8 cellular contexts compared by ENCODE assay signal in genomic region chr19:39342647-39343305, GRCh38. TPM values are rescaled to one million over a fixed set of nuclear protein-coding genes. Genes with fewer than 3 reads are reported as not detected.
A peak's percentile ranks its signal among the peaks of the same experiment; 100 is the strongest.
DNase-seq lines count a peak whose midpoint lies in the region; ATAC-seq lines count a peak whose summit lies in the region.

No MANE protein-coding gene starts in this region.

- CTCF ChIA-PET in activated naive CD4-positive, alpha-beta T cell treated with anti-CD3 and anti-CD28 coated beads for 36 hours (lab: Charles Lee): interaction anchor here (1.2 kb wide), 1 partner anchor 49 kb away, joined by 3 read pairs; the partner anchor contains the start of genes MED29 and PAF1

- WGBS in right cardiac atrium: 2% methylated on average over 51 of the region's 51 CpGs

- peak overlapping the region; percentile 83 for H3K27ac ChIP-seq in right cardiac atrium (ENCODE audit: low read length)

- H3K27ac Mint-ChIP-seq in activated naive CD4-positive, alpha-beta T cell treated with anti-CD3 and anti-CD28 coated beads for 36 hours: peak overlapping the region; percentile 42
- H3K27ac Mint-ChIP-seq in activated T-helper 17 cell treated with anti-CD3 and anti-CD28 coated beads, Interleukin-2, amount 50 U/mL, for 72 hours: peak overlapping the region; percentile 73

- H3K4me1 Mint-ChIP-seq in activated naive CD4-positive, alpha-beta T cell treated with anti-CD3 and anti-CD28 coated beads for 36 hours (ENCODE audit: low read depth): peaks cover 65% of the 10 kb centered on the region
- peaks cover 50% of the 10 kb centered on the region for H3K4me1 Mint-ChIP-seq in activated T-helper 17 cell treated with anti-CD3 and anti-CD28 coated beads, Interleukin-2, amount 50 U/mL, for 72 hours

- DNase-seq in activated naive CD4-positive, alpha-beta T cell treated with anti-CD3 and anti-CD28 coated beads for 36 hours: no peak
- no peak for DNase-seq in activated naive CD4-positive, alpha-beta T cell treated with Interleukin-2 at 50 U/mL for 16 hours
- peak; percentile 42 to 70 (median 69) for DNase-seq in right cardiac atrium
- no peak for DNase-seq in skeletal muscle cell (ENCODE audit: low read depth)

- H3K4me3 ChIP-seq in right cardiac atrium (ENCODE audit: low read length) (peak overlapping the region; percentile 98), skeletal muscle cell (ENCODE audit: low read depth, low read length) (peak overlapping the region; percentile 96)

- no peaks in the 10 kb centered on the region for H3K27me3 ChIP-seq in right cardiac atrium (ENCODE audit: control insufficient read depth, insufficient read depth)

- peaks cover 15% of the 10 kb centered on the region for H3K4me1 ChIP-seq in right cardiac atrium (ENCODE audit: control insufficient read depth, insufficient read depth, low read length)

- no peaks in the 10 kb centered on the region for H3K9me3 ChIP-seq in right cardiac atrium (ENCODE audit: control insufficient read depth, low read length)

- no peaks in the 10 kb centered on the region for H3K9me3 Mint-ChIP-seq in activated naive CD4-positive, alpha-beta T cell treated with anti-CD3 and anti-CD28 coated beads for 36 hours
- no peaks in the 10 kb centered on the region for H3K9me3 Mint-ChIP-seq in activated T-helper 17 cell treated with anti-CD3 and anti-CD28 coated beads, Interleukin-2, amount 50 U/mL, for 72 hours

- H3K27me3 Mint-ChIP-seq in activated naive CD4-positive, alpha-beta T cell treated with anti-CD3 and anti-CD28 coated beads for 36 hours (ENCODE audit: low read depth): no peaks in the 10 kb centered on the region
- no peaks in the 10 kb centered on the region for H3K27me3 Mint-ChIP-seq in activated T-helper 17 cell treated with anti-CD3 and anti-CD28 coated beads, Interleukin-2, amount 50 U/mL, for 72 hours

- ATAC-seq in activated T-helper 17 cell treated with anti-CD3 and anti-CD28 coated beads, Interleukin-2, amount 50 U/mL, for 72 hours (replicated peaks): no peak
- ATAC-seq in right cardiac atrium (no peak), GM21619 (IDR thresholded peaks at IDR 0.05; ENCODE audit: unreplicated experiment) (no peak), HG03095 (IDR thresholded peaks at IDR 0.05; ENCODE audit: unreplicated experiment) (no peak), GM21526 (IDR thresholded peaks at IDR 0.05; ENCODE audit: low FRiP score, unreplicated experiment) (no peak)

- no peaks in the 10 kb centered on the region for H3K36me3 Mint-ChIP-seq in activated naive CD4-positive, alpha-beta T cell treated with anti-CD3 and anti-CD28 coated beads for 36 hours (ENCODE audit: low read depth)
- H3K36me3 Mint-ChIP-seq in activated T-helper 17 cell treated with anti-CD3 and anti-CD28 coated beads, Interleukin-2, amount 50 U/mL, for 72 hours (ENCODE audit: low read depth): peaks cover 59% of the 10 kb centered on the region

- intact Hi-C loops in activated naive CD4-positive, alpha-beta T cell treated with anti-CD3 and anti-CD28 coated beads for 36 hours (cut with micrococcal nuclease): loop anchor here (1.0 to 2.0 kb wide), 3 partner anchors 9 to 94 kb away; partner anchors contain the start of gene PLEKHG2
- intact Hi-C loops in right cardiac atrium (cut with DNase I): no loop called here

- peak overlapping the region; percentile 77 for H3K4me3 Mint-ChIP-seq in activated naive CD4-positive, alpha-beta T cell treated with anti-CD3 and anti-CD28 coated beads for 36 hours
- peak overlapping the region; percentile 78 for H3K4me3 Mint-ChIP-seq in activated T-helper 17 cell treated with anti-CD3 and anti-CD28 coated beads, Interleukin-2, amount 50 U/mL, for 72 hours

RNA-seq across cellular contexts. Expression of gene SAMD4B, which starts 0.6 kb away (rescaled TPM):
- total RNA-seq in activated naive CD4-positive, alpha-beta T cell treated with anti-CD3 and anti-CD28 coated beads for 36 hours: 10 to 100 TPM; 33.0 to 35.8 TPM
- total RNA-seq in activated T-helper 17 cell treated with anti-CD3 and anti-CD28 coated beads, Interleukin-2, amount 50 U/mL, for 72 hours: 10 to 100 TPM; 52.8 to 75.1 TPM
- total RNA-seq in right cardiac atrium: 10 to 100 TPM; 43.2 to 85.3 (median 55.1) TPM
- 71.5 TPM for polyA plus RNA-seq in right cardiac atrium

RNA-seq across cellular contexts. Expression of gene GMFG, which starts 6.9 kb away (rescaled TPM):
- total RNA-seq in activated naive CD4-positive, alpha-beta T cell treated with anti-CD3 and anti-CD28 coated beads for 36 hours: 100 to 1,000 TPM; 331 to 332 TPM
- total RNA-seq in activated T-helper 17 cell treated with anti-CD3 and anti-CD28 coated beads, Interleukin-2, amount 50 U/mL, for 72 hours: 100 to 1,000 TPM; 330 to 351 TPM
- 10 to 100 TPM; 14.4 to 20.4 (median 17.9) TPM for total RNA-seq in right cardiac atrium
- polyA plus RNA-seq in right cardiac atrium: 20.2 TPM

RNA-seq across cellular contexts. Expression of gene LRFN1, which starts 22.1 kb away (rescaled TPM):
- 1 to 10 TPM; 5.0 to 5.3 TPM for total RNA-seq in activated naive CD4-positive, alpha-beta T cell treated with anti-CD3 and anti-CD28 coated beads for 36 hours
- 1 to 10 TPM; 3.7 to 10.0 TPM for total RNA-seq in activated T-helper 17 cell treated with anti-CD3 and anti-CD28 coated beads, Interleukin-2, amount 50 U/mL, for 72 hours
- total RNA-seq in right cardiac atrium: under 1 TPM; 0.33 to 0.96 (median 0.86) TPM
- polyA plus RNA-seq in right cardiac atrium: 0.63 TPM

RNA-seq across cellular contexts. Expression of gene IFNL1, which starts 46.6 kb away (rescaled TPM):
- total RNA-seq in activated naive CD4-positive, alpha-beta T cell treated with anti-CD3 and anti-CD28 coated beads for 36 hours: 1 to 10 TPM in 1 of 2 experiments, under 1 TPM in 1; 0.91 to 1.0 TPM
- under 1 TPM in 1 of 2 donors, not detected in 1; 0.42 TPM for total RNA-seq in activated T-helper 17 cell treated with anti-CD3 and anti-CD28 coated beads, Interleukin-2, amount 50 U/mL, for 72 hours
- not detected for total RNA-seq in right cardiac atrium
- not detected for polyA plus RNA-seq in right cardiac atrium

RNA-seq across cellular contexts. Expression of gene PAF1, which starts 48.1 kb away (rescaled TPM):
- total RNA-seq in activated naive CD4-positive, alpha-beta T cell treated with anti-CD3 and anti-CD28 coated beads for 36 hours: 10 to 100 TPM; 31.9 to 34.9 TPM
- total RNA-seq in activated T-helper 17 cell treated with anti-CD3 and anti-CD28 coated beads, Interleukin-2, amount 50 U/mL, for 72 hours: 10 to 100 TPM; 46.6 to 58.6 TPM
- total RNA-seq in right cardiac atrium: 10 to 100 TPM; 41.0 to 42.8 (median 41.3) TPM
- polyA plus RNA-seq in right cardiac atrium: 43.5 TPM

Comparison
In these comparisons a context has a peak if more than half of its experiments do, and no peak if none do; other contexts are left out.
1. DNase-seq: peak in right cardiac atrium (3 of 3); none in activated naive CD4-positive, alpha-beta T cell treated with anti-CD3 and anti-CD28 coated beads for 36 hours (single experiment), activated naive CD4-positive, alpha-beta T cell treated with Interleukin-2 at 50 U/mL for 16 hours (single experiment) and skeletal muscle cell (single experiment).
2. RNA of gene GMFG, which starts 6.9 kb away (total RNA-seq): 330 to 351 TPM in activated T-helper 17 cell treated with anti-CD3 and anti-CD28 coated beads, Interleukin-2, amount 50 U/mL, for 72 hours and 331 to 332 TPM in activated naive CD4-positive, alpha-beta T cell treated with anti-CD3 and anti-CD28 coated beads for 36 hours; 14.4 to 20.4 TPM in right cardiac atrium; every median in the first group is over 10 times any median in the second.